In the genomic region with DNA sequence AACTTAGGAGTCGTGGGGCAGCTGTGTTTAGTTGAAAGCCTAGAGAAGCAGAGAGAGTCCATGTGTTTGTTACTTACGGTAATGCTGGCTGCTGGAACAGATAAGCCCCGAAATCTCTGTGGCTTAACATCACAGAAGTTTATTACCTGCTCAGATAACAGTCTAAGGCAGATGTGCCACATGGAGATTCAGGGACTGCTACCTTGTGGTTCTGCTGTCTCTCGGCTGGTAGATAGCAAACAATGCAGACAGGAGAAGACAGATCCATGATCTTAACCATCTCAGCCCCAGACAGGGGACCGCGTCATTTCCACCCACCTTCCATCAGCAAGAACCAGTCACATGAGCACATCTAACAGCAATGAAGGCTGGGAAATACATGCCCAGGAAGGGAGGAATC, we compare ENCODE assay signal across 7 cellular contexts. TPM values are rescaled to one million over a fixed set of nuclear protein-coding genes. Genes with fewer than 3 reads are reported as not detected.
"Had no signal": no experiment of that assay in that cellular context is flagged by ENCODE, and none has a peak within 500 bp of the region (broad histone marks: within the 10 kb centered on the region; RNA-seq: fewer than 3 reads in every experiment).

No MANE protein-coding gene starts in this region.

RNA-seq across cellular contexts. Expression of gene NPIPB6, which starts 30.7 kb away (rescaled TPM):
- total RNA-seq: kidney epithelial cell, lower lobe of right lung, lung microvascular endothelial cell, mononuclear cell had no signal
- polyA plus RNA-seq: liver; naive thymus-derived CD4-positive, alpha-beta T cell had no signal

RNA-seq across cellular contexts. Expression of gene SBK1, which starts 40.3 kb away (rescaled TPM):
- total RNA-seq: lung microvascular endothelial cell, mesenteric fat pad had no signal
